ENCODE assay signal across 1 cellular context in the genomic region with DNA sequence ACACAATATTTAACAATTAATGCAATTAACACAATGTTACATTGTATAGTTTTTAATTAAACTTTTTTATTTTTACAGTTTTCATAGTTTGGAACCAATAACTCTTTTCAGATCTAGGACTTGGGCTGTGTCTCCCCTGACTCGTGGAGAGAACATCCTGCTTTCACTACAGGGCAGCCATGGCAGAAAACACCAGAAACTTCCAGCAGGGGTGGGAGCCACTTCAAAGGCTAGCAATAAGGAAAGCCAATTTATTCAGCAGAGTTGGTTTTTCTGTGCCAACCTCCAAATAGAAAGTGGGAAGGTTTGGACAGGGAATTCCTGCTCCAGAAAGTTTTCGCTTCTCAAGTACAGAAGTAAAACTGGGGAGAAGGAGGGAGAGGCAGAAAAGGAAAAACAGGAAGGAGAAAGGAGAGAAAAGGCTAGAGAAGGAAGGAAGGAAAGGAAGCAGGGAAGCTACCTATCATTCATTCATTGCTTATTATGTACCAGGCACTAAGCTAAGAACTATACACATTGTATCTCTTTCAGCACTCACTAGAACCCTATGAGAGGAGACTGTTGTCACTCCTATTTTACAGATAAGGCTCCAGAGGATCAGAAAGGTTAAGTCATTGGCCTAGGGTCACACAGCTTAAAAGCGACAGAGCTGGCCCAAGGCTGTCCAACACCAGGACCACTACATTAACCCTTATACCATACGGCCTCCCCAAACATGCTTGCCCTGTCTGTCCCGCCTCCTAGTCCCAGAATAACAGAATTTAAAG.
A peak's percentile ranks its signal among the peaks of the same experiment; 100 is the strongest.
TF ChIP-seq lines count a peak whose summit lies in the region.

No MANE protein-coding gene starts in this region.

TF ChIP-seq in K562, 482 proteins besides CTCF, POLR2A, EP300 and RAD21 (continued from another document and continues in another):
- TF ChIP-seq, protein P1, sequence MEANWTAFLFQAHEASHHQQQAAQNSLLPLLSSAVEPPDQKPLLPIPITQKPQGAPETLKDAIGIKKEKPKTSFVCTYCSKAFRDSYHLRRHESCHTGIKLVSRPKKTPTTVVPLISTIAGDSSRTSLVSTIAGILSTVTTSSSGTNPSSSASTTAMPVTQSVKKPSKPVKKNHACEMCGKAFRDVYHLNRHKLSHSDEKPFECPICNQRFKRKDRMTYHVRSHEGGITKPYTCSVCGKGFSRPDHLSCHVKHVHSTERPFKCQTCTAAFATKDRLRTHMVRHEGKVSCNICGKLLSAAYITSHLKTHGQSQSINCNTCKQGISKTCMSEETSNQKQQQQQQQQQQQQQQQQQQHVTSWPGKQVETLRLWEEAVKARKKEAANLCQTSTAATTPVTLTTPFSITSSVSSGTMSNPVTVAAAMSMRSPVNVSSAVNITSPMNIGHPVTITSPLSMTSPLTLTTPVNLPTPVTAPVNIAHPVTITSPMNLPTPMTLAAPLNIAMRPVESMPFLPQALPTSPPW (CRISPR knock-in tag; IDR thresholded peaks at IDR 0.05): no peak
- no peak for TF ChIP-seq PHTF2 (CRISPR knock-in tag; IDR thresholded peaks at IDR 0.05)
- TF ChIP-seq, protein P2, sequence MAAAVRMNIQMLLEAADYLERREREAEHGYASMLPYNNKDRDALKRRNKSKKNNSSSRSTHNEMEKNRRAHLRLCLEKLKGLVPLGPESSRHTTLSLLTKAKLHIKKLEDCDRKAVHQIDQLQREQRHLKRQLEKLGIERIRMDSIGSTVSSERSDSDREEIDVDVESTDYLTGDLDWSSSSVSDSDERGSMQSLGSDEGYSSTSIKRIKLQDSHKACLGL (CRISPR knock-in tag; IDR thresholded peaks at IDR 0.05; ENCODE audit: borderline replicate concordance, poor library complexity, severe bottlenecking): no peak
- no peak for TF ChIP-seq RBM39 (optimal IDR thresholded peaks at IDR 0.05; ENCODE audit: low read depth, low read length)
- no peak for TF ChIP-seq FOXJ2 (tag; IDR thresholded peaks at IDR 0.05)
- peak; percentile 17 for TF ChIP-seq TAF9B (IDR thresholded peaks at IDR 0.05; ENCODE audit: partially characterized antibody)
- TF ChIP-seq, protein P3, sequence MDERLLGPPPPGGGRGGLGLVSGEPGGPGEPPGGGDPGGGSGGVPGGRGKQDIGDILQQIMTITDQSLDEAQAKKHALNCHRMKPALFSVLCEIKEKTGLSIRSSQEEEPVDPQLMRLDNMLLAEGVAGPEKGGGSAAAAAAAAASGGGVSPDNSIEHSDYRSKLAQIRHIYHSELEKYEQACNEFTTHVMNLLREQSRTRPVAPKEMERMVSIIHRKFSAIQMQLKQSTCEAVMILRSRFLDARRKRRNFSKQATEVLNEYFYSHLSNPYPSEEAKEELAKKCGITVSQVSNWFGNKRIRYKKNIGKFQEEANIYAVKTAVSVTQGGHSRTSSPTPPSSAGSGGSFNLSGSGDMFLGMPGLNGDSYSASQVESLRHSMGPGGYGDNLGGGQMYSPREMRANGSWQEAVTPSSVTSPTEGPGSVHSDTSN (CRISPR knock-in tag; IDR thresholded peaks at IDR 0.05; ENCODE audit: low read depth): no peak
- TF ChIP-seq, protein P3 (tag; conservative IDR thresholded peaks at IDR 0.05; ENCODE audit: low read depth): 0 out of 2 replicates have a peak, but pooled peaks have one; percentile 10
- TF ChIP-seq ADNP (tag; IDR thresholded peaks at IDR 0.05): peak; percentile 95
- no peak for TF ChIP-seq TEAD4 (IDR thresholded peaks at IDR 0.05; ENCODE audit: low read length)
- no peak for TF ChIP-seq TEAD4 (CRISPR knock-in tag; IDR thresholded peaks at IDR 0.05; ENCODE audit: borderline replicate concordance)
- TF ChIP-seq TBL1XR1 (IDR thresholded peaks at IDR 0.05; ENCODE audit: low read length in 2 of 2): no peak
- no peak for TF ChIP-seq ARNT (IDR thresholded peaks at IDR 0.05)
- TF ChIP-seq PPARD (CRISPR knock-in tag; IDR thresholded peaks at IDR 0.05): no peak
- peak in 1 of 2 experiments; percentile 80; a peak in 2 of 4 replicates for TF ChIP-seq RCOR1 (IDR thresholded peaks at IDR 0.05; ENCODE audit: borderline replicate concordance in 1 of 2, low read depth in 2 of 2, low read length in 2 of 2)
- peak; percentile 82 for TF ChIP-seq ZNF24 (IDR thresholded peaks at IDR 0.05)
- peak; percentile 100 for TF ChIP-seq BCOR (IDR thresholded peaks at IDR 0.05)
- TF ChIP-seq, protein P4, sequence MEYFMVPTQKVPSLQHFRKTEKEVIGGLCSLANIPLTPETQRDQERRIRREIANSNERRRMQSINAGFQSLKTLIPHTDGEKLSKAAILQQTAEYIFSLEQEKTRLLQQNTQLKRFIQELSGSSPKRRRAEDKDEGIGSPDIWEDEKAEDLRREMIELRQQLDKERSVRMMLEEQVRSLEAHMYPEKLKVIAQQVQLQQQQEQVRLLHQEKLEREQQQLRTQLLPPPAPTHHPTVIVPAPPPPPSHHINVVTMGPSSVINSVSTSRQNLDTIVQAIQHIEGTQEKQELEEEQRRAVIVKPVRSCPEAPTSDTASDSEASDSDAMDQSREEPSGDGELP (CRISPR knock-in tag; IDR thresholded peaks at IDR 0.05; ENCODE audit: borderline replicate concordance): no peak
- peak; percentile 70; the same call in 1 of the 2 replicates for TF ChIP-seq HDGF (IDR thresholded peaks at IDR 0.05)
- peak in 1 of 2 experiments; percentile 46; a peak in 1 of 4 replicates for TF ChIP-seq HDAC1 (IDR thresholded peaks at IDR 0.05)
- TF ChIP-seq MTA1 (IDR thresholded peaks at IDR 0.05; ENCODE audit: borderline replicate concordance): peak; percentile 47; the same call in 1 of the 2 replicates
- TF ChIP-seq, protein P5, sequence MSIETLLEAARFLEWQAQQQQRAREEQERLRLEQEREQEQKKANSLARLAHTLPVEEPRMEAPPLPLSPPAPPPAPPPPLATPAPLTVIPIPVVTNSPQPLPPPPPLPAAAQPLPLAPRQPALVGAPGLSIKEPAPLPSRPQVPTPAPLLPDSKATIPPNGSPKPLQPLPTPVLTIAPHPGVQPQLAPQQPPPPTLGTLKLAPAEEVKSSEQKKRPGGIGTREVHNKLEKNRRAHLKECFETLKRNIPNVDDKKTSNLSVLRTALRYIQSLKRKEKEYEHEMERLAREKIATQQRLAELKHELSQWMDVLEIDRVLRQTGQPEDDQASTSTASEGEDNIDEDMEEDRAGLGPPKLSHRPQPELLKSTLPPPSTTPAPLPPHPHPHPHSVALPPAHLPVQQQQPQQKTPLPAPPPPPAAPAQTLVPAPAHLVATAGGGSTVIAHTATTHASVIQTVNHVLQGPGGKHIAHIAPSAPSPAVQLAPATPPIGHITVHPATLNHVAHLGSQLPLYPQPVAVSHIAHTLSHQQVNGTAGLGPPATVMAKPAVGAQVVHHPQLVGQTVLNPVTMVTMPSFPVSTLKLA (conservative IDR thresholded peaks at IDR 0.05): 0 out of 4 replicates have a peak, but pooled peaks of 1 of the 2 experiments have one; percentile 7
- peak; percentile 93 for TF ChIP-seq SMARCA5 (IDR thresholded peaks at IDR 0.05)
- TF ChIP-seq, protein P6, sequence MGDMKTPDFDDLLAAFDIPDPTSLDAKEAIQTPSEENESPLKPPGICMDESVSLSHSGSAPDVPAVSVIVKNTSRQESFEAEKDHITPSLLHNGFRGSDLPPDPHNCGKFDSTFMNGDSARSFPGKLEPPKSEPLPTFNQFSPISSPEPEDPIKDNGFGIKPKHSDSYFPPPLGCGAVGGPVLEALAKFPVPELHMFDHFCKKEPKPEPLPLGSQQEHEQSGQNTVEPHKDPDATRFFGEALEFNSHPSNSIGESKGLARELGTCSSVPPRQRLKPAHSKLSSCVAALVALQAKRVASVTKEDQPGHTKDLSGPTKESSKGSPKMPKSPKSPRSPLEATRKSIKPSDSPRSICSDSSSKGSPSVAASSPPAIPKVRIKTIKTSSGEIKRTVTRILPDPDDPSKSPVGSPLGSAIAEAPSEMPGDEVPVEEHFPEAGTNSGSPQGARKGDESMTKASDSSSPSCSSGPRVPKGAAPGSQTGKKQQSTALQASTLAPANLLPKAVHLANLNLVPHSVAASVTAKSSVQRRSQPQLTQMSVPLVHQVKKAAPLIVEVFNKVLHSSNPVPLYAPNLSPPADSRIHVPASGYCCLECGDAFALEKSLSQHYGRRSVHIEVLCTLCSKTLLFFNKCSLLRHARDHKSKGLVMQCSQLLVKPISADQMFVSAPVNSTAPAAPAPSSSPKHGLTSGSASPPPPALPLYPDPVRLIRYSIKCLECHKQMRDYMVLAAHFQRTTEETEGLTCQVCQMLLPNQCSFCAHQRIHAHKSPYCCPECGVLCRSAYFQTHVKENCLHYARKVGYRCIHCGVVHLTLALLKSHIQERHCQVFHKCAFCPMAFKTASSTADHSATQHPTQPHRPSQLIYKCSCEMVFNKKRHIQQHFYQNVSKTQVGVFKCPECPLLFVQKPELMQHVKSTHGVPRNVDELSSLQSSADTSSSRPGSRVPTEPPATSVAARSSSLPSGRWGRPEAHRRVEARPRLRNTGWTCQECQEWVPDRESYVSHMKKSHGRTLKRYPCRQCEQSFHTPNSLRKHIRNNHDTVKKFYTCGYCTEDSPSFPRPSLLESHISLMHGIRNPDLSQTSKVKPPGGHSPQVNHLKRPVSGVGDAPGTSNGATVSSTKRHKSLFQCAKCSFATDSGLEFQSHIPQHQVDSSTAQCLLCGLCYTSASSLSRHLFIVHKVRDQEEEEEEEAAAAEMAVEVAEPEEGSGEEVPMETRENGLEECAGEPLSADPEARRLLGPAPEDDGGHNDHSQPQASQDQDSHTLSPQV (IDR thresholded peaks at IDR 0.05): peak; percentile 65; the same call in 1 of the 2 replicates
- TF ChIP-seq EP400 (IDR thresholded peaks at IDR 0.05): peak; percentile 18; the same call in 1 of the 2 replicates
- TF ChIP-seq NFXL1 (CRISPR knock-in tag; IDR thresholded peaks at IDR 0.05): no peak
- TF ChIP-seq DPF2 (IDR thresholded peaks at IDR 0.05): peak; percentile 45
- TF ChIP-seq BRD9 (IDR thresholded peaks at IDR 0.05; ENCODE audit: low read depth, partially characterized antibody): peak; percentile 68
- peak; percentile 96 for TF ChIP-seq ZFP36 (IDR thresholded peaks at IDR 0.05; ENCODE audit: low read depth, low read length, partially characterized antibody)
- no peak for TF ChIP-seq HDAC3 (IDR thresholded peaks at IDR 0.05; ENCODE audit: borderline replicate concordance, partially characterized antibody)
- 0 out of 2 replicates have a peak, but pooled peaks have one; percentile 19 for TF ChIP-seq CC2D1A (IDR thresholded peaks at IDR 0.05)
- 0 out of 2 replicates have a peak, but pooled peaks have one; percentile 61 for TF ChIP-seq CBX1 (IDR thresholded peaks at IDR 0.05; ENCODE audit: low read depth)
- no peak for TF ChIP-seq DACH1 (IDR thresholded peaks at IDR 0.05; ENCODE audit: partially characterized antibody)
- peak; percentile 79; the same call in 1 of the 2 replicates for TF ChIP-seq PTBP1 (IDR thresholded peaks at IDR 0.05; ENCODE audit: low read depth, low read length)
- TF ChIP-seq YY1 (IDR thresholded peaks at IDR 0.05; ENCODE audit: borderline replicate concordance in 1 of 3, control insufficient read depth in 1 of 3, extremely low read depth in 1 of 3, insufficient read depth in 3 of 3, insufficient read length in 1 of 3, insufficient replicate concordance in 2 of 3, low read depth in 1 of 3, low read length in 2 of 3): peak in 1 of 3 experiments; percentile 83
- no peak for TF ChIP-seq JUNB (CRISPR knock-in tag; conservative IDR thresholded peaks at IDR 0.05)
- peak; percentile 86 for TF ChIP-seq CHD4 (IDR thresholded peaks at IDR 0.05; ENCODE audit: insufficient read depth, insufficient replicate concordance, low read depth, low read length, poor library complexity, severe bottlenecking)
- TF ChIP-seq ZNF316 (IDR thresholded peaks at IDR 0.05): no peak
- TF ChIP-seq STAT5B (CRISPR knock-in tag; IDR thresholded peaks at IDR 0.05): no peak
- no peak for TF ChIP-seq SUPT5H (IDR thresholded peaks at IDR 0.05)
- no peak for TF ChIP-seq CTBP1 (IDR thresholded peaks at IDR 0.05; ENCODE audit: borderline replicate concordance)
- TF ChIP-seq KDM1A (IDR thresholded peaks at IDR 0.05): peak; percentile 93 to 96
- peak; percentile 36; the same call in 1 of the 2 replicates for TF ChIP-seq LEF1 (IDR thresholded peaks at IDR 0.05)
- 0 out of 4 replicates have a peak, but pooled peaks of 1 of the 2 experiments have one; percentile 8 for TF ChIP-seq SRF (CRISPR knock-in tag; IDR thresholded peaks at IDR 0.05)
- TF ChIP-seq, protein P7, sequence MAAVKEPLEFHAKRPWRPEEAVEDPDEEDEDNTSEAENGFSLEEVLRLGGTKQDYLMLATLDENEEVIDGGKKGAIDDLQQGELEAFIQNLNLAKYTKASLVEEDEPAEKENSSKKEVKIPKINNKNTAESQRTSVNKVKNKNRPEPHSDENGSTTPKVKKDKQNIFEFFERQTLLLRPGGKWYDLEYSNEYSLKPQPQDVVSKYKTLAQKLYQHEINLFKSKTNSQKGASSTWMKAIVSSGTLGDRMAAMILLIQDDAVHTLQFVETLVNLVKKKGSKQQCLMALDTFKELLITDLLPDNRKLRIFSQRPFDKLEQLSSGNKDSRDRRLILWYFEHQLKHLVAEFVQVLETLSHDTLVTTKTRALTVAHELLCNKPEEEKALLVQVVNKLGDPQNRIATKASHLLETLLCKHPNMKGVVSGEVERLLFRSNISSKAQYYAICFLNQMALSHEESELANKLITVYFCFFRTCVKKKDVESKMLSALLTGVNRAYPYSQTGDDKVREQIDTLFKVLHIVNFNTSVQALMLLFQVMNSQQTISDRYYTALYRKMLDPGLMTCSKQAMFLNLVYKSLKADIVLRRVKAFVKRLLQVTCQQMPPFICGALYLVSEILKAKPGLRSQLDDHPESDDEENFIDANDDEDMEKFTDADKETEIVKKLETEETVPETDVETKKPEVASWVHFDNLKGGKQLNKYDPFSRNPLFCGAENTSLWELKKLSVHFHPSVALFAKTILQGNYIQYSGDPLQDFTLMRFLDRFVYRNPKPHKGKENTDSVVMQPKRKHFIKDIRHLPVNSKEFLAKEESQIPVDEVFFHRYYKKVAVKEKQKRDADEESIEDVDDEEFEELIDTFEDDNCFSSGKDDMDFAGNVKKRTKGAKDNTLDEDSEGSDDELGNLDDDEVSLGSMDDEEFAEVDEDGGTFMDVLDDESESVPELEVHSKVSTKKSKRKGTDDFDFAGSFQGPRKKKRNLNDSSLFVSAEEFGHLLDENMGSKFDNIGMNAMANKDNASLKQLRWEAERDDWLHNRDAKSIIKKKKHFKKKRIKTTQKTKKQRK (IDR thresholded peaks at IDR 0.05; ENCODE audit: borderline replicate concordance, low read depth, low read length): no peak
- TF ChIP-seq CBFA2T3 (IDR thresholded peaks at IDR 0.05): peak; percentile 22; the same call in 1 of the 2 replicates
- no peak for TF ChIP-seq ZNF695 (CRISPR knock-in tag; IDR thresholded peaks at IDR 0.05)
